18 cellular contexts compared by ENCODE assay signal in genomic region chr14:88272390-88273019, GRCh38. TPM values are rescaled to one million over a fixed set of nuclear protein-coding genes. Genes with fewer than 3 reads are reported as not detected.
DNase-seq lines count a peak whose midpoint lies in the region; ATAC-seq and TF ChIP-seq lines count a peak whose summit lies in the region.
"Had no signal": no experiment of that assay in that cellular context is flagged by ENCODE, and none has a peak within 500 bp of the region (broad histone marks: within the 10 kb centered on the region; RNA-seq: fewer than 3 reads in every experiment).

No MANE protein-coding gene starts in this region.

- H3K27me3 ChIP-seq in mammary epithelial cell (ENCODE audit: insufficient read depth, low read length) = no peaks in the 10 kb centered on the region
- no peaks in the 10 kb centered on the region for H3K27me3 ChIP-seq in breast epithelium
- H3K27me3 ChIP-seq in esophagus squamous epithelium = no peaks in the 10 kb centered on the region
- H3K27me3 ChIP-seq in neural progenitor cell = no peaks in the 10 kb centered on the region

- no peak for TF ChIP-seq CTCF in mammary epithelial cell (conservative IDR thresholded peaks at IDR 0.05 in 1 of 2, IDR thresholded peaks at IDR 0.05 in 1 of 2; ENCODE audit: extremely low read depth in 1 of 2, insufficient read depth in 1 of 2, low read depth in 1 of 2, low read length in 2 of 2)
- TF ChIP-seq CTCF in breast epithelium (IDR thresholded peaks at IDR 0.05) = no peak
- no peak for TF ChIP-seq CTCF in esophagus squamous epithelium (IDR thresholded peaks at IDR 0.05)
- no peak for TF ChIP-seq CTCF in neural progenitor cell (IDR thresholded peaks at IDR 0.05)

- H4K20me1 ChIP-seq in mammary epithelial cell (ENCODE audit: insufficient read depth, low read length) (no peaks in the 10 kb centered on the region), neural progenitor cell (ENCODE audit: low read depth) (no peaks in the 10 kb centered on the region)

- H3K4me1 ChIP-seq in mammary epithelial cell (ENCODE audit: insufficient read depth, low read length) (no peaks in the 10 kb centered on the region), breast epithelium (no peaks in the 10 kb centered on the region), esophagus squamous epithelium (peaks cover 0 to 34% (median 15%) of the 10 kb centered on the region in 3 donors), neural progenitor cell (peaks cover 15% of the 10 kb centered on the region)

- H3K36me3 ChIP-seq in mammary epithelial cell (ENCODE audit: insufficient read depth, low read length) = no peaks in the 10 kb centered on the region
- H3K36me3 ChIP-seq in breast epithelium = no peaks in the 10 kb centered on the region
- no peaks in the 10 kb centered on the region for H3K36me3 ChIP-seq in esophagus squamous epithelium
- no peaks in the 10 kb centered on the region for H3K36me3 ChIP-seq in neural progenitor cell

- H3K9ac ChIP-seq in mammary epithelial cell (ENCODE audit: insufficient read depth, low read length) (no peak overlapping the region), neural progenitor cell (no peak overlapping the region)
- H3K9ac ChIP-seq: GM23248 had no signal

- H3K27ac ChIP-seq in mammary epithelial cell (ENCODE audit: insufficient read depth, low read depth, low read length) = no peak overlapping the region
- H3K27ac ChIP-seq in breast epithelium = no peak overlapping the region
- peak overlapping the region; percentile 45 to 75 (median 60) for H3K27ac ChIP-seq in esophagus squamous epithelium
- H3K27ac ChIP-seq in neural progenitor cell = no peak overlapping the region
- H3K27ac ChIP-seq: 22Rv1, GM23248, HL-60 had no signal

- no peak for TF ChIP-seq POLR2A in breast epithelium (IDR thresholded peaks at IDR 0.05)
- TF ChIP-seq POLR2A in esophagus squamous epithelium (IDR thresholded peaks at IDR 0.05) = no peak

- no peaks in the 10 kb centered on the region for H3K9me3 Mint-ChIP-seq in neural progenitor cell
- H3K9me3 Mint-ChIP-seq: CD8-positive, alpha-beta memory T cell had no signal

- no peak overlapping the region for H3K4me3 ChIP-seq in mammary epithelial cell (replicated peaks in 1 of 3; ENCODE audit: insufficient read depth in 1 of 3, low read depth in 2 of 3, low read length in 3 of 3)
- H3K4me3 ChIP-seq in breast epithelium = no peak overlapping the region
- no peak overlapping the region for H3K4me3 ChIP-seq in esophagus squamous epithelium
- H3K4me3 ChIP-seq in neural progenitor cell = no peak overlapping the region
- H3K4me3 ChIP-seq: GM23248 had no signal

- WGBS in mammary epithelial cell (ENCODE audit: low coverage, missing lambda C conversion rate) = 37% methylated on average over 8 of the region's 9 CpGs
- WGBS in esophagus squamous epithelium, 2 donors = 35 to 53% methylated on average over 9 of the region's 9 CpGs

- peaks cover 6% of the 10 kb centered on the region for H3K27me3 Mint-ChIP-seq in neural progenitor cell (ENCODE audit: insufficient read depth, low read depth)

- peak; percentile 12 for DNase-seq in mammary epithelial cell
- no peak for DNase-seq in breast epithelium (ENCODE audit: low spot score in 2 of 2)
- DNase-seq in esophagus squamous epithelium (lab: John Stamatoyannopoulos, UW) = no peak
- no peak for DNase-seq in neural progenitor cell (ENCODE audit: low spot score)
- DNase-seq in CD1c-positive myeloid dendritic cell (ENCODE audit: extremely low spot score) = no peak
- DNase-seq in activated CD4-positive, alpha-beta T cell treated with anti-CD3 and anti-CD28 coated beads for 48 hours = no peak
- DNase-seq in left ventricle myocardium superior = no peak
- DNase-seq: Caco-2; CD8-positive, alpha-beta memory T cell; DND-41; GF-D8; GM23248; H7 had no signal

- intact Hi-C loops in mammary epithelial cell (cut with micrococcal nuclease) = no loop called here
- intact Hi-C loops in breast epithelium (cut with DNase I; ENCODE audit: low total_unique reads) = no loop called here
- intact Hi-C loops in esophagus squamous epithelium (cut with DNase I) = no loop called here
- intact Hi-C loops in left ventricle myocardium superior (cut with micrococcal nuclease) = no loop called here

- BruUV-seq in mammary epithelial cell (replicated peaks; lab: Mats Ljungman, UMichigan) = no TSS peak

- H3K79me2 ChIP-seq in mammary epithelial cell (ENCODE audit: insufficient read depth, low read length) = no peaks in the 10 kb centered on the region
- no peaks in the 10 kb centered on the region for H3K79me2 ChIP-seq in neural progenitor cell (ENCODE audit: low read depth)

- in situ Hi-C loops in mammary epithelial cell (cut with MboI; ENCODE audit: low sequenced_read_pairs in 2 of 2) = no loop called here

- H3K36me3 Mint-ChIP-seq in neural progenitor cell = peaks cover 14% of the 10 kb centered on the region
- H3K36me3 Mint-ChIP-seq: CD14-positive monocyte; CD8-positive, alpha-beta memory T cell had no signal

- H2AFZ ChIP-seq in mammary epithelial cell (ENCODE audit: low read depth, low read length) = no peak overlapping the region
- H2AFZ ChIP-seq in neural progenitor cell (replicated peaks) = no peak overlapping the region
- H2AFZ ChIP-seq: GM23248 had no signal

- dilution Hi-C loops in mammary epithelial cell (cut with HindIII; ENCODE audit: low sequenced_read_pairs) = no loop called here

- H3K27ac Mint-ChIP-seq in neural progenitor cell = peak overlapping the region; percentile 12
- H3K27ac Mint-ChIP-seq: CD14-positive monocyte; CD8-positive, alpha-beta memory T cell had no signal

- peaks cover 39% of the 10 kb centered on the region for H3K4me1 Mint-ChIP-seq in neural progenitor cell
- H3K4me1 Mint-ChIP-seq: CD14-positive monocyte; CD8-positive, alpha-beta memory T cell had no signal

- CTCF ChIA-PET in mammary epithelial cell (lab: Charles Lee; ENCODE audit: low non-redundant PET) = no interaction called here

- H3K9me3 ChIP-seq in mammary epithelial cell (replicated peaks; ENCODE audit: insufficient read depth, low read length) (peaks cover 3% of the 10 kb centered on the region), breast epithelium (no peaks in the 10 kb centered on the region), esophagus squamous epithelium (no peaks in the 10 kb centered on the region), neural progenitor cell (ENCODE audit: low read depth) (no peaks in the 10 kb centered on the region)
- H3K9me3 ChIP-seq: Caco-2 had no signal

- no peak overlapping the region for H3K4me3 Mint-ChIP-seq in neural progenitor cell
- H3K4me3 Mint-ChIP-seq: CD14-positive monocyte; CD8-positive, alpha-beta memory T cell had no signal

- no peak for ATAC-seq in left ventricle myocardium superior

- no peak overlapping the region for H3K4me2 ChIP-seq in mammary epithelial cell (ENCODE audit: insufficient read depth, low read depth, low read length)
- H3K4me2 ChIP-seq in neural progenitor cell = no peak overlapping the region

- H3F3A ChIP-seq in neural progenitor cell (ENCODE audit: low read depth) = no peaks in the 10 kb centered on the region

RNA-seq across cellular contexts. Expression of gene KCNK10, which starts 50.6 kb away (rescaled TPM):
- total RNA-seq in mammary epithelial cell (under 1 TPM; under 0.01 to 0.21 TPM), breast epithelium (under 1 TPM in 1 of 3 donors, not detected in 2; 0.33 TPM), esophagus squamous epithelium (1 to 10 TPM in 3 of 4 donors, under 1 TPM in 1; 0.57 to 4.7 (median 1.5) TPM), neural progenitor cell (ENCODE audit: low replicate concordance) (6.9 and 11.0 TPM in 2 replicates), left ventricle myocardium superior (not detected)
- not detected for polyA plus RNA-seq in mammary epithelial cell
- polyA minus RNA-seq in mammary epithelial cell = not detected
- total RNA-seq: A673; CD8-positive, alpha-beta memory T cell; GM23248 had no signal
- polyA plus RNA-seq: BJ; CD8-positive, alpha-beta memory T cell; GM23248 had no signal

Comparison
In these comparisons a context has a peak if more than half of its experiments do, and no peak if none do; other contexts are left out.
1. H3K27ac ChIP-seq: peak in esophagus squamous epithelium (4 of 4); none in mammary epithelial cell (single experiment), breast epithelium (0 of 2) and neural progenitor cell (single experiment).